Comparison of ENCODE assay signal across 27 cellular contexts in genomic region chr2:80591233-80591632, GRCh38.
"Had no signal": no experiment of that assay in that cellular context is flagged by ENCODE, and none has a peak within 500 bp of the region (broad histone marks: within the 10 kb centered on the region; RNA-seq: fewer than 3 reads in every experiment).

No MANE protein-coding gene starts in this region.

- H3K27me3 ChIP-seq: adrenal gland, MG63, SJSA1 had no signal

- H3K36me3 ChIP-seq: adrenal gland, MG63, SJSA1 had no signal

- H3K4me1 ChIP-seq: adrenal gland, SJSA1 had no signal

- ATAC-seq: activated CD8-positive, alpha-beta T cell treated with anti-CD3 and anti-CD28 coated beads, Interleukin-2, amount 10 ng/mL, durations not matched to agents 7 days and 5 days; PC-3; SK-N-SH treated with all-trans-retinoic acid at 6 μM for 48 hours; WTC11 had no signal

- H3K9me3 ChIP-seq: adrenal gland, MG63 had no signal

- H3K4me3 ChIP-seq: adrenal gland, coronary artery, MG63, SJSA1 had no signal

- H3K27ac ChIP-seq: adrenal gland, coronary artery, SJSA1 had no signal

- FAIRE-seq: RCC 7860 had no signal

- DNase-seq: activated CD4-positive, alpha-beta T cell treated with anti-CD3 and anti-CD28 coated beads for 48 hours; activated CD4-positive, alpha-beta T cell treated with anti-CD3 and anti-CD28 coated beads, Interleukin-2, amount 50 U/mL, for 4 hours; activated CD4-positive, CD25-positive, alpha-beta regulatory T cell treated with anti-CD3 and anti-CD28 coated beads, Interleukin-2, amount 50 U/mL, for 72 hours; activated CD8-positive, alpha-beta memory T cell treated with anti-CD3 and anti-CD28 coated beads, Interleukin-2, amount 50 U/mL, for 48 hours; activated CD8-positive, alpha-beta T cell treated with anti-CD3 and anti-CD28 coated beads, Interleukin-2, amount 10 ng/mL, durations not matched to agents 7 days and 5 days; activated naive CD4-positive, alpha-beta T cell treated with anti-CD3 and anti-CD28 coated beads, Interleukin-2, amount 50 U/mL, for 16 hours; activated naive CD8-positive, alpha-beta T cell treated with anti-CD3 and anti-CD28 coated beads, Interleukin-2, amount 10 ng/mL, durations not matched to agents 7 days and 5 days; activated T-cell treated with anti-CD3 and anti-CD28 coated beads, Interleukin-2, amount 50 U/mL, for 1 hour; adrenal gland; anterior cingulate cortex; caudate nucleus; MG63; NCI-H1105 treated with DMSO at 0.1 percent for 48 hours; NCI-H1436 treated with DMSO at 0.1 percent for 48 hours; NCI-H187; NCI-H2081; NCI-H345; NCI-H510A; NCI-H526 treated with DMSO at 0.1 percent for 48 hours; PC-3; SHP77; SW 1271 had no signal
